In the genomic region with DNA sequence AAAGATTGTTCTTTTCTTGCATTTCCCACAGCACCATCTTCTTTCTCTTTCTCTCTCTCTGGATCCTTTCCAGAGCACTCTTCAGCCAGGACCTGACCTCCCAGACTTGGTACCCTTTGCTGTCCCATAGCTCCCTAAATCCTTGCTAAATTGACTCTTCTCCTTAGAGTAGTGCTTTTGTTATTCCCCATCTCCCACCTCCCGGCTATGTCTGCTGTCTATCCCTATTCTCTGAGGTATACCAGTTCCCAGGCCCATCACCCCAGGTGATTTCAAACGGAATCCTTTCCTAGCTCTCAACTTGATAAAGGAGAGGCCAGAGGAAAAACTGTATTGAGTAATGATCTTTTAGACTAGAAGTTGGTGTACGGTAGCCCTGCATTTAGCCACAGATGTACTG, we compare ENCODE assay signal across 22 cellular contexts.
DNase-seq lines count a peak whose midpoint lies in the region; ATAC-seq and TF ChIP-seq lines count a peak whose summit lies in the region.
"Had no signal": no experiment of that assay in that cellular context is flagged by ENCODE, and none has a peak within 500 bp of the region (broad histone marks: within the 10 kb centered on the region; RNA-seq: fewer than 3 reads in every experiment).

No MANE protein-coding gene starts in this region.

- H3K27me3 ChIP-seq in cardiac muscle cell (no peaks in the 10 kb centered on the region), endocrine pancreas (ENCODE audit: control insufficient read depth, insufficient read depth, low read length) (no peaks in the 10 kb centered on the region), neural progenitor cell (no peaks in the 10 kb centered on the region)
- H3K27me3 ChIP-seq: BLaER1 had no signal

- H3K4me3 ChIP-seq in cardiac muscle cell = no peak overlapping the region
- peak overlapping the region; percentile 70 for H3K4me3 ChIP-seq in endocrine pancreas (ENCODE audit: control insufficient read depth, insufficient read depth, low read length)
- H3K4me3 ChIP-seq in neural progenitor cell = no peak overlapping the region
- H3K4me3 ChIP-seq: BLaER1, GM12878, HAP-1 had no signal

- H3K36me3 Mint-ChIP-seq in neural progenitor cell (no peaks in the 10 kb centered on the region), T-cell (no peaks in the 10 kb centered on the region)
- H3K36me3 Mint-ChIP-seq in natural killer cell treated with Interleukin-12 subunit alpha and Interleukin-12 subunit beta and Interleukin-15 and Interleukin-18, amount 100 ng/mL, for 72 hours = no peaks in the 10 kb centered on the region
- H3K36me3 Mint-ChIP-seq: CD4-positive, CD25-positive, alpha-beta regulatory T cell; CD8-positive, alpha-beta T cell had no signal

- H3K4me1 ChIP-seq in cardiac muscle cell (ENCODE audit: low read depth) (peaks cover 14% of the 10 kb centered on the region), endocrine pancreas (ENCODE audit: control insufficient read depth, insufficient read depth, low read length) (peaks cover 18% of the 10 kb centered on the region), neural progenitor cell (peaks cover 8% of the 10 kb centered on the region)
- H3K4me1 ChIP-seq: BLaER1, Caco-2, HAP-1 had no signal

- H3K9ac ChIP-seq in endocrine pancreas (ENCODE audit: control insufficient read depth, insufficient read depth, low read length) = no peak overlapping the region
- no peak overlapping the region for H3K9ac ChIP-seq in neural progenitor cell
- H3K9ac ChIP-seq: BLaER1 had no signal

- POLR2A ChIA-PET in T-cell (lab: Charles Lee) = no interaction called here

- intact Hi-C loops in left cardiac atrium (cut with DNase I) = no loop called here

- no peak overlapping the region for H3K4me2 ChIP-seq in neural progenitor cell
- H3K4me2 ChIP-seq: BLaER1 had no signal

- H3K4me3 Mint-ChIP-seq in neural progenitor cell (no peak overlapping the region), T-cell (no peak overlapping the region)
- no peak overlapping the region for H3K4me3 Mint-ChIP-seq in natural killer cell treated with Interleukin-12 subunit alpha and Interleukin-12 subunit beta and Interleukin-15 and Interleukin-18, amount 100 ng/mL, for 72 hours
- H3K4me3 Mint-ChIP-seq: B cell; CD4-positive, CD25-positive, alpha-beta regulatory T cell; CD8-positive, alpha-beta T cell; HFFc6 had no signal

- DNase-seq in cardiac muscle cell (ENCODE audit: low read depth in 1 of 2, low spot score in 1 of 2) = no peak
- DNase-seq in left cardiac atrium = no peak
- no peak for DNase-seq in neural progenitor cell (ENCODE audit: low spot score)
- DNase-seq in pons (ENCODE audit: low spot score) = no peak
- DNase-seq in T-cell = no peak
- DNase-seq in NOMO-1 (lab: John Stamatoyannopoulos, UW; ENCODE audit: unreplicated experiment in 2 of 2) = no peak
- DNase-seq in natural killer cell treated with Interleukin-12 subunit alpha and Interleukin-12 subunit beta and Interleukin-15 and Interleukin-18, amount 100 ng/mL, for 72 hours (ENCODE audit: low spot score) = no peak
- DNase-seq: Caco-2; CD4-positive, CD25-positive, alpha-beta regulatory T cell; CD8-positive, alpha-beta T cell; DMS 273 treated with DMSO at 0.1 percent for 48 hours; EL; GDM1; GOT3; HFFc6 had no signal

- H3K27ac Mint-ChIP-seq in neural progenitor cell = no peak overlapping the region
- no peak overlapping the region for H3K27ac Mint-ChIP-seq in T-cell
- no peak overlapping the region for H3K27ac Mint-ChIP-seq in natural killer cell treated with Interleukin-12 subunit alpha and Interleukin-12 subunit beta and Interleukin-15 and Interleukin-18, amount 100 ng/mL, for 72 hours
- H3K27ac Mint-ChIP-seq: B cell; CD8-positive, alpha-beta T cell; HFFc6 had no signal

- H3K9me3 Mint-ChIP-seq in neural progenitor cell (peaks cover 4% of the 10 kb centered on the region), T-cell (no peaks in the 10 kb centered on the region)
- peaks cover 6% of the 10 kb centered on the region for H3K9me3 Mint-ChIP-seq in natural killer cell treated with Interleukin-12 subunit alpha and Interleukin-12 subunit beta and Interleukin-15 and Interleukin-18, amount 100 ng/mL, for 72 hours
- H3K9me3 Mint-ChIP-seq: CD8-positive, alpha-beta T cell; HFFc6 had no signal

- H3K4me1 Mint-ChIP-seq in neural progenitor cell (peaks cover 18% of the 10 kb centered on the region), T-cell (peaks cover 0 to 12% (median 10%) of the 10 kb centered on the region in 3 donors)
- peaks cover 0 to 11% of the 10 kb centered on the region in 2 donors for H3K4me1 Mint-ChIP-seq in natural killer cell treated with Interleukin-12 subunit alpha and Interleukin-12 subunit beta and Interleukin-15 and Interleukin-18, amount 100 ng/mL, for 72 hours (ENCODE audit: low read depth in 2 of 2)
- H3K4me1 Mint-ChIP-seq: B cell had no signal

- H3K9me3 ChIP-seq in cardiac muscle cell (ENCODE audit: low read depth) (no peaks in the 10 kb centered on the region), endocrine pancreas (ENCODE audit: control insufficient read depth, low read length) (no peaks in the 10 kb centered on the region), neural progenitor cell (ENCODE audit: low read depth) (no peaks in the 10 kb centered on the region)
- H3K9me3 ChIP-seq: BLaER1, Caco-2, HAP-1 had no signal

- H3K79me2 ChIP-seq in neural progenitor cell (ENCODE audit: low read depth) = no peaks in the 10 kb centered on the region

- H2AFZ ChIP-seq in neural progenitor cell (replicated peaks) = peak overlapping the region; percentile 29

- CTCF ChIA-PET in T-cell (lab: Charles Lee) = no interaction called here

- no peak for TF ChIP-seq CTCF in cardiac muscle cell (IDR thresholded peaks at IDR 0.05; ENCODE audit: low read depth, low read length)
- TF ChIP-seq CTCF in neural progenitor cell (IDR thresholded peaks at IDR 0.05) = no peak

- H4K20me1 ChIP-seq in neural progenitor cell (ENCODE audit: low read depth) = no peaks in the 10 kb centered on the region
- H4K20me1 ChIP-seq: BLaER1 had no signal

- H3F3A ChIP-seq in neural progenitor cell (ENCODE audit: low read depth) = no peaks in the 10 kb centered on the region

- no peak for ATAC-seq in left cardiac atrium
- no peak for ATAC-seq in T-cell (replicated peaks in 1 of 4)
- no peak for ATAC-seq in natural killer cell treated with Interleukin-12 subunit alpha and Interleukin-12 subunit beta and Interleukin-15 and Interleukin-18, amount 100 ng/mL, for 72 hours
- ATAC-seq: CD8-positive, alpha-beta T cell; GM12878 had no signal

- no peaks in the 10 kb centered on the region for H3K36me3 ChIP-seq in cardiac muscle cell
- H3K36me3 ChIP-seq in endocrine pancreas (ENCODE audit: control insufficient read depth, insufficient read depth, low read length) = no peaks in the 10 kb centered on the region
- no peaks in the 10 kb centered on the region for H3K36me3 ChIP-seq in neural progenitor cell
- H3K36me3 ChIP-seq: BLaER1, HAP-1 had no signal

- H3K27ac ChIP-seq in cardiac muscle cell (peak overlapping the region; percentile 2), neural progenitor cell (no peak overlapping the region)
- H3K27ac ChIP-seq: 22Rv1, BLaER1, C4-2B had no signal

- H3K27me3 Mint-ChIP-seq in neural progenitor cell (ENCODE audit: insufficient read depth, low read depth) (peaks cover under 1% of the 10 kb centered on the region), T-cell (no peaks in the 10 kb centered on the region)
- no peaks in the 10 kb centered on the region for H3K27me3 Mint-ChIP-seq in natural killer cell treated with Interleukin-12 subunit alpha and Interleukin-12 subunit beta and Interleukin-15 and Interleukin-18, amount 100 ng/mL, for 72 hours
- H3K27me3 Mint-ChIP-seq: B cell; CD4-positive, CD25-positive, alpha-beta regulatory T cell had no signal
